8 cellular contexts compared by ENCODE assay signal in genomic region chr14:78313499-78313898, GRCh38.
"Had no signal": no experiment of that assay in that cellular context is flagged by ENCODE, and none has a peak within 500 bp of the region (broad histone marks: within the 10 kb centered on the region; RNA-seq: fewer than 3 reads in every experiment).

No MANE protein-coding gene starts in this region.

- ATAC-seq: HepG2 had no signal

- H3K27me3 Mint-ChIP-seq: IgD-negative memory B cell had no signal

- DNase-seq: H9, HCEC 1CT, KG1 had no signal

- H3K9me3 Mint-ChIP-seq: GM23338, H9 had no signal

- H3K27ac Mint-ChIP-seq: GM23338, IgD-negative memory B cell had no signal

- H3K4me3 Mint-ChIP-seq: GM23338, H9, IgD-negative memory B cell had no signal

- H3K4me1 Mint-ChIP-seq: IgD-negative memory B cell had no signal

- FAIRE-seq: H1, H54, HepG2 had no signal

- H3K36me3 Mint-ChIP-seq: IgD-negative memory B cell had no signal
